Comparison of ENCODE assay signal across 8 cellular contexts in the genomic region with DNA sequence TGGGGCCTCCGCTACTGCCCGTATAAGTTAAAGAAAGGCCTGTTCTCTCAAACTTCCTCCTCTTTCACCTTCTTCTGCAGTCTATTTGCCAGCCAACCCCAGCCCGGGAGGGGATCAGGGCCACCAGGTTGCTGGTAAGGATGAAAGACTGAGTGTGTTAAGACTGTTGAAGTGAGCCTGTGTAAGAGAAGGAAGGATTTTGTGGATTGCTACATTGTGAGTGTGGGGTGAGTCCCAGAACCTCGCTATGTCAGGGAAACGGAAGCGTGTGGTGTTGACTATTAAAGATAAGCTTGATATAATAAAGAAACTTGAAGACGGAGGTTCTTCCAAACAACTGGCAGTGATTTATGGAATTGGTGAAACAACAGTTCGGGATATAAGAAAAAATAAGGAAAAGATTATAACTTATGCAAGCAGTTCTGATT. TPM values are rescaled to one million over a fixed set of nuclear protein-coding genes. Genes with fewer than 3 reads are reported as not detected.
DNase-seq lines count a peak whose midpoint lies in the region; ATAC-seq, FAIRE-seq and TF ChIP-seq lines count a peak whose summit lies in the region.

No MANE protein-coding gene starts in this region.

- TF ChIP-seq RAD21 in A549 (conservative IDR thresholded peaks at IDR 0.05 in 1 of 2, IDR thresholded peaks at IDR 0.05 in 1 of 2) = no peak

- intact Hi-C loops in adrenal gland (cut with DNase I) = loop anchor here in 1 of 2 donors (10.0 kb wide), 1 partner anchor 546 kb away; no protein-coding TSS in a partner anchor
- intact Hi-C loops in stomach (cut with DNase I; ENCODE audit: low total_unique reads) = no loop called here

- H3K36me3 ChIP-seq in HAP-1 (replicated peaks) = no peaks in the 10 kb centered on the region
- no peaks in the 10 kb centered on the region for H3K36me3 ChIP-seq in adrenal gland (replicated peaks in 1 of 2)
- H3K36me3 ChIP-seq in stomach = no peaks in the 10 kb centered on the region

- no peak for FAIRE-seq in A549 (lab: Jason Lieb, UNC)

- peak; percentile 3 to 27; a peak in 5 of 6 replicates for ATAC-seq in A549

- H3K27me3 ChIP-seq in HAP-1 (ENCODE audit: low read depth) (no peaks in the 10 kb centered on the region), adrenal gland (no peaks in the 10 kb centered on the region), stomach (no peaks in the 10 kb centered on the region)

- peak overlapping the region; percentile 80 for H3K4me2 ChIP-seq in A549

- POLR2A ChIA-PET in A549 (lab: Yijun Ruan, JAX) = interaction anchor here (1.1 to 1.5 kb wide), 4 partner anchors 147 to 601 kb away, joined by 3 to 8 read pairs (median 5); a partner anchor contains a TSS

- H3K4me3 ChIP-seq in A549 = peak overlapping the region; percentile 90
- H3K4me3 ChIP-seq in HAP-1 = peak overlapping the region; percentile 72
- peak overlapping the region in 3 of 4 donors; percentile 2 to 84 (median 84) for H3K4me3 ChIP-seq in adrenal gland
- H3K4me3 ChIP-seq in stomach = peak overlapping the region; percentile 71 to 90 (median 78)

- H3K9me3 ChIP-seq in A549 = no peaks in the 10 kb centered on the region
- H3K9me3 ChIP-seq in HAP-1 = no peaks in the 10 kb centered on the region
- H3K9me3 ChIP-seq in adrenal gland (replicated peaks in 1 of 3) = no peaks in the 10 kb centered on the region
- no peaks in the 10 kb centered on the region for H3K9me3 ChIP-seq in stomach

- in situ Hi-C loops in HAP-1 (cut with MboI; ENCODE audit: low sequenced_read_pairs) = loop anchor here (25.0 kb wide), 1 partner anchor 553 kb away; no protein-coding TSS in a partner anchor

- TF ChIP-seq POLR2A in A549 (IDR thresholded peaks at IDR 0.05; ENCODE audit: low read length) (no peak), adrenal gland (IDR thresholded peaks at IDR 0.05) (no peak), stomach (IDR thresholded peaks at IDR 0.05) (no peak)

- TF ChIP-seq EP300 in A549 (IDR thresholded peaks at IDR 0.05) = no peak
- TF ChIP-seq EP300 in stomach (IDR thresholded peaks at IDR 0.05) = no peak

- no peak for TF ChIP-seq CTCF in A549 (IDR thresholded peaks at IDR 0.05)
- TF ChIP-seq CTCF in adrenal gland (IDR thresholded peaks at IDR 0.05) = no peak
- no peak for TF ChIP-seq CTCF in stomach (IDR thresholded peaks at IDR 0.05)

- CTCF ChIA-PET in A549 (lab: Yijun Ruan, JAX) = interaction anchor here (0.9 to 1.4 kb wide), 3 partner anchors 35 to 335 kb away, joined by 3 to 4 read pairs (median 4); a partner anchor contains a TSS

- peak overlapping the region; percentile 90 to 94 for H3K27ac ChIP-seq in A549
- peak overlapping the region; percentile 65 to 93 (median 85) for H3K27ac ChIP-seq in adrenal gland
- peak overlapping the region; percentile 89 to 95 (median 93) for H3K27ac ChIP-seq in stomach

- WGBS in A549 (ENCODE audit: missing lambda C conversion rate) = 9% methylated on average over 8 of the region's 8 CpGs
- WGBS in adrenal gland, 4 donors = 13 to 20% (median 13%) methylated on average over 8 of the region's 8 CpGs
- 8 to 18% (median 8%) methylated on average over 8 of the region's 8 CpGs for WGBS in stomach, 5 donors

- peaks cover 11% of the 10 kb centered on the region; the same call in 1 of the 3 replicates for H3K4me1 ChIP-seq in A549
- peaks cover 41% of the 10 kb centered on the region for H3K4me1 ChIP-seq in HAP-1
- peaks cover 5 to 28% of the 10 kb centered on the region in 2 donors for H3K4me1 ChIP-seq in adrenal gland (replicated peaks in 1 of 2)
- peaks cover 6 to 43% (median 22%) of the 10 kb centered on the region in 4 donors for H3K4me1 ChIP-seq in stomach

- DNase-seq in A549 (ENCODE audit: low read depth in 1 of 2, low spot score in 1 of 2) (peak; percentile 7 to 10), HAP-1 (ENCODE audit: low spot score in 2 of 2) (no peak), adrenal gland (peak in 2 of 7 donors; percentile 14 to 17), iPS-NIHi7 (ENCODE audit: extremely low spot score) (peak; percentile 20), stomach (no peak), NCI-H226 (no peak), NCI-H2081 treated with DMSO at 0.1 percent for 48 hours (lab: John Stamatoyannopoulos, UW) (no peak), NCI-H510A treated with DMSO at 0.1 percent for 48 hours (lab: John Stamatoyannopoulos, UW) (no peak)

TF ChIP-seq in A549, 52 proteins besides CTCF, POLR2A, EP300 and RAD21 (continues in another document):
- TF ChIP-seq GATA3 (IDR thresholded peaks at IDR 0.05; ENCODE audit: borderline replicate concordance) (no peak), CHD2 (IDR thresholded peaks at IDR 0.05; ENCODE audit: low read length, partially characterized antibody) (no peak), RNF2 (IDR thresholded peaks at IDR 0.05; ENCODE audit: borderline replicate concordance, low read depth) (no peak), JUN (IDR thresholded peaks at IDR 0.05) (no peak), CBX8 (IDR thresholded peaks at IDR 0.05) (no peak), HOXB13 (CRISPR knock-in tag; IDR thresholded peaks at IDR 0.05; ENCODE audit: low read depth) (no peak), HDAC2 (IDR thresholded peaks at IDR 0.05) (no peak), HOXB5 (CRISPR knock-in tag; IDR thresholded peaks at IDR 0.05) (no peak), ZSCAN20 (CRISPR knock-in tag; IDR thresholded peaks at IDR 0.05) (no peak), RCOR1 (IDR thresholded peaks at IDR 0.05; ENCODE audit: low read depth, low read length) (no peak)
- TF ChIP-seq, protein P1, sequence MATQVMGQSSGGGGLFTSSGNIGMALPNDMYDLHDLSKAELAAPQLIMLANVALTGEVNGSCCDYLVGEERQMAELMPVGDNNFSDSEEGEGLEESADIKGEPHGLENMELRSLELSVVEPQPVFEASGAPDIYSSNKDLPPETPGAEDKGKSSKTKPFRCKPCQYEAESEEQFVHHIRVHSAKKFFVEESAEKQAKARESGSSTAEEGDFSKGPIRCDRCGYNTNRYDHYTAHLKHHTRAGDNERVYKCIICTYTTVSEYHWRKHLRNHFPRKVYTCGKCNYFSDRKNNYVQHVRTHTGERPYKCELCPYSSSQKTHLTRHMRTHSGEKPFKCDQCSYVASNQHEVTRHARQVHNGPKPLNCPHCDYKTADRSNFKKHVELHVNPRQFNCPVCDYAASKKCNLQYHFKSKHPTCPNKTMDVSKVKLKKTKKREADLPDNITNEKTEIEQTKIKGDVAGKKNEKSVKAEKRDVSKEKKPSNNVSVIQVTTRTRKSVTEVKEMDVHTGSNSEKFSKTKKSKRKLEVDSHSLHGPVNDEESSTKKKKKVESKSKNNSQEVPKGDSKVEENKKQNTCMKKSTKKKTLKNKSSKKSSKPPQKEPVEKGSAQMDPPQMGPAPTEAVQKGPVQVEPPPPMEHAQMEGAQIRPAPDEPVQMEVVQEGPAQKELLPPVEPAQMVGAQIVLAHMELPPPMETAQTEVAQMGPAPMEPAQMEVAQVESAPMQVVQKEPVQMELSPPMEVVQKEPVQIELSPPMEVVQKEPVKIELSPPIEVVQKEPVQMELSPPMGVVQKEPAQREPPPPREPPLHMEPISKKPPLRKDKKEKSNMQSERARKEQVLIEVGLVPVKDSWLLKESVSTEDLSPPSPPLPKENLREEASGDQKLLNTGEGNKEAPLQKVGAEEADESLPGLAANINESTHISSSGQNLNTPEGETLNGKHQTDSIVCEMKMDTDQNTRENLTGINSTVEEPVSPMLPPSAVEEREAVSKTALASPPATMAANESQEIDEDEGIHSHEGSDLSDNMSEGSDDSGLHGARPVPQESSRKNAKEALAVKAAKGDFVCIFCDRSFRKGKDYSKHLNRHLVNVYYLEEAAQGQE (IDR thresholded peaks at IDR 0.05) = no peak
- TF ChIP-seq, protein P2, sequence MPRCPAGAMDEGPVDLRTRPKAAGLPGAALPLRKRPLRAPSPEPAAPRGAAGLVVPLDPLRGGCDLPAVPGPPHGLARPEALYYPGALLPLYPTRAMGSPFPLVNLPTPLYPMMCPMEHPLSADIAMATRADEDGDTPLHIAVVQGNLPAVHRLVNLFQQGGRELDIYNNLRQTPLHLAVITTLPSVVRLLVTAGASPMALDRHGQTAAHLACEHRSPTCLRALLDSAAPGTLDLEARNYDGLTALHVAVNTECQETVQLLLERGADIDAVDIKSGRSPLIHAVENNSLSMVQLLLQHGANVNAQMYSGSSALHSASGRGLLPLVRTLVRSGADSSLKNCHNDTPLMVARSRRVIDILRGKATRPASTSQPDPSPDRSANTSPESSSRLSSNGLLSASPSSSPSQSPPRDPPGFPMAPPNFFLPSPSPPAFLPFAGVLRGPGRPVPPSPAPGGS (IDR thresholded peaks at IDR 0.05) = no peak

RNA-seq across cellular contexts. Expression of a gene that starts 0.6 kb away (rescaled TPM):
- polyA plus RNA-seq in A549 (2011; rRNA removed) (7.1 and 9.7 TPM in 2 replicates), A549 (2017; fragmentation: RNase III; extraction: RNeasy Plus Mini Kit Qiagen cat#74134 plus additional on column Dnase treatment) (9.7 to 10.6 TPM (median 10.4 TPM) in 3 replicates), adrenal gland (10 to 100 TPM in 1 of 3 donors, 1 to 10 TPM in 2; 2.5 to 12.4 (median 3.6) TPM), stomach (1 to 10 TPM; 2.7 to 4.7 (median 4.0) TPM)
- 1.4 TPM in 2 replicates for polyA plus RNA-seq in A549 (2012; cell fraction: cytosol; rRNA removed)
- 0.55 and 0.89 TPM in 2 replicates for polyA plus RNA-seq in A549 (2012; cell fraction: nucleus; rRNA removed)
- 1.8 and 2.1 TPM in 2 replicates for polyA minus RNA-seq in A549 (2011; rRNA and poly(A)+ RNA removed)
- total RNA-seq in adrenal gland (10 to 100 TPM in 1 of 8 donors, 1 to 10 TPM in 6, under 1 TPM in 1; 0.87 to 10.2 (median 4.6) TPM), stomach (10 to 100 TPM in 1 of 5 donors, 1 to 10 TPM in 4; 3.3 to 11.9 (median 5.3) TPM)

RNA-seq across cellular contexts. Expression of a gene that starts 0.7 kb away (rescaled TPM):
- polyA plus RNA-seq in A549 (2011; rRNA removed) (13.1 and 27.6 TPM in 2 replicates), A549 (2017; fragmentation: RNase III; extraction: RNeasy Plus Mini Kit Qiagen cat#74134 plus additional on column Dnase treatment) (17.6 to 18.2 TPM (median 18.1 TPM) in 3 replicates), adrenal gland (10 to 100 TPM; 16.2 to 37.6 (median 21.3) TPM), stomach (10 to 100 TPM; 12.0 to 16.5 (median 12.7) TPM)
- polyA plus RNA-seq in A549 (2012; cell fraction: cytosol; rRNA removed) = 2.4 and 2.8 TPM in 2 replicates
- polyA plus RNA-seq in A549 (2012; cell fraction: nucleus; rRNA removed) = 3.1 and 5.8 TPM in 2 replicates
- polyA minus RNA-seq in A549 (2011; rRNA and poly(A)+ RNA removed) = 4.5 TPM in 2 replicates
- total RNA-seq in adrenal gland (10 to 100 TPM in 7 of 8 donors, 1 to 10 TPM in 1; 4.7 to 48.1 (median 13.3) TPM), stomach (100 to 1,000 TPM in 1 of 5 donors, 10 to 100 TPM in 4; 41.7 to 188 (median 58.4) TPM)

RNA-seq across cellular contexts. Expression of a gene that starts 47.4 kb away (rescaled TPM):
- 2.5 and 3.2 TPM in 2 replicates for polyA plus RNA-seq in A549 (2011; rRNA removed)
- 1.3 and 1.9 TPM in 2 replicates for polyA plus RNA-seq in A549 (2012; cell fraction: cytosol; rRNA removed)
- polyA plus RNA-seq in A549 (2012; cell fraction: nucleus; rRNA removed) = 0.99 and 1.9 TPM in 2 replicates
- 1.3 to 1.7 TPM (median 1.5 TPM) in 3 replicates for polyA plus RNA-seq in A549 (2017; fragmentation: RNase III; extraction: RNeasy Plus Mini Kit Qiagen cat#74134 plus additional on column Dnase treatment)
- 5.5 and 6.0 TPM in 2 replicates for polyA minus RNA-seq in A549 (2011; rRNA and poly(A)+ RNA removed)
- 10 to 100 TPM in 5 of 8 donors, 1 to 10 TPM in 3; 6.2 to 19.4 (median 11.1) TPM for total RNA-seq in adrenal gland
- 1 to 10 TPM; 1.4 to 5.7 (median 3.7) TPM for polyA plus RNA-seq in adrenal gland
- total RNA-seq in stomach = 10 to 100 TPM in 4 of 5 donors, 1 to 10 TPM in 1; 7.8 to 22.8 (median 17.4) TPM
- polyA plus RNA-seq in stomach = 1 to 10 TPM; 1.3 to 3.4 (median 3.0) TPM

Comparison
In these comparisons a context has a peak if more than half of its experiments do, and no peak if none do; other contexts are left out.
1. DNase-seq: peak in A549 (2 of 2) and iPS-NIHi7 (single experiment); none in HAP-1 (0 of 2), stomach (single experiment), NCI-H226 (single experiment), NCI-H2081 treated with DMSO at 0.1 percent for 48 hours (single experiment) and NCI-H510A treated with DMSO at 0.1 percent for 48 hours (single experiment).
2. Peak in every context shown above with its lines, with median percentiles within 50 percentile points of each other: H3K27ac ChIP-seq and H3K4me3 ChIP-seq.